ENCODE assay signal across 19 cellular contexts in genomic region chr12:65755596-65755978, GRCh38.
"Had no signal": no experiment of that assay in that cellular context is flagged by ENCODE, and none has a peak within 500 bp of the region (broad histone marks: within the 10 kb centered on the region; RNA-seq: fewer than 3 reads in every experiment).

No MANE protein-coding gene starts in this region.

- H3K36me3 ChIP-seq: gastroesophageal sphincter, heart right ventricle, left ventricle myocardium inferior, tibial artery had no signal

- H3K9me3 Mint-ChIP-seq: activated CD4-positive, alpha-beta T cell treated with anti-CD3 and anti-CD28 coated beads, Interleukin-2, amount 10 ng/mL, durations not matched to agents 24 days and 14 days; activated CD8-positive, alpha-beta T cell treated with anti-CD3 and anti-CD28 coated beads for 36 hours; activated naive CD8-positive, alpha-beta T cell treated with anti-CD3 and anti-CD28 coated beads, Interleukin-2, amount 10 ng/mL, durations not matched to agents 7 days and 5 days; activated T-helper 2 cell treated with anti-CD3 and anti-CD28 coated beads, Interferon-gamma antibody, Interleukin-2, Interleukin-4, amounts not matched to agents 10 μg/mL and 5 μg/mL and 100 μg/mL, durations not matched to agents 14 hours and 24 hours and 36 hours; naive thymus-derived CD4-positive, alpha-beta T cell had no signal

- H3K4me3 ChIP-seq: gastroesophageal sphincter, heart right ventricle, left ventricle myocardium inferior, mucosa of descending colon, tibial artery had no signal

- H3K4me1 ChIP-seq: gastroesophageal sphincter, heart right ventricle, left ventricle myocardium inferior, tibial artery had no signal

- H3K36me3 Mint-ChIP-seq: activated naive CD8-positive, alpha-beta T cell treated with anti-CD3 and anti-CD28 coated beads, Interleukin-2, amount 10 ng/mL, durations not matched to agents 7 days and 5 days; naive thymus-derived CD4-positive, alpha-beta T cell had no signal

- H3K27ac ChIP-seq: gastroesophageal sphincter, heart right ventricle, left ventricle myocardium inferior, tibial artery had no signal

- H3K27ac Mint-ChIP-seq: activated CD4-positive, alpha-beta T cell treated with anti-CD3 and anti-CD28 coated beads, Interleukin-2, amount 10 ng/mL, durations not matched to agents 24 days and 14 days; activated CD8-positive, alpha-beta T cell treated with anti-CD3 and anti-CD28 coated beads for 36 hours; activated naive CD8-positive, alpha-beta T cell treated with anti-CD3 and anti-CD28 coated beads, Interleukin-2, amount 10 ng/mL, durations not matched to agents 7 days and 5 days; activated T-helper 2 cell treated with anti-CD3 and anti-CD28 coated beads, Interferon-gamma antibody, Interleukin-2, Interleukin-4, amounts not matched to agents 10 μg/mL and 5 μg/mL and 100 μg/mL, durations not matched to agents 14 hours and 24 hours and 36 hours; naive thymus-derived CD4-positive, alpha-beta T cell had no signal

- DNase-seq: activated CD4-positive, alpha-beta T cell treated with anti-CD3 and anti-CD28 coated beads, Interleukin-2, amount 10 ng/mL, durations not matched to agents 24 days and 14 days; activated CD8-positive, alpha-beta T cell treated with anti-CD3 and anti-CD28 coated beads for 36 hours; activated naive CD4-positive, alpha-beta T cell treated with Interleukin-2 at 50 U/mL for 16 hours; activated naive CD8-positive, alpha-beta T cell treated with anti-CD3 and anti-CD28 coated beads, Interleukin-2, amount 10 ng/mL, durations not matched to agents 7 days and 5 days; activated T-cell treated with anti-CD3 and anti-CD28 coated beads, Interleukin-2, amount 50 U/mL, for 1 hour; cerebellar nuclear complex; effector CD8-positive, alpha-beta T cell; heart right ventricle; kidney glomerular epithelial cell; left ventricle myocardium inferior; mucosa of descending colon; naive thymus-derived CD4-positive, alpha-beta T cell; stimulated activated CD4-positive, alpha-beta T cell treated with anti-CD3 and anti-CD28 coated beads, Interleukin-12 subunit alpha, Interleukin-12 subunit beta, amount 100 ng/mL, for 4 hours; stimulated activated CD4-positive, alpha-beta T cell treated with anti-CD3 and anti-CD28 coated beads, Interleukin-1b, Interleukin-23, amount 100 ng/mL, for 48 hours; stimulated activated naive CD4-positive, alpha-beta T cell treated with Interleukin-2 at 50 U/mL for 16 hours; T1000; tibial artery had no signal

- H3K4me3 Mint-ChIP-seq: activated CD4-positive, alpha-beta T cell treated with anti-CD3 and anti-CD28 coated beads, Interleukin-2, amount 10 ng/mL, durations not matched to agents 24 days and 14 days; activated CD8-positive, alpha-beta T cell treated with anti-CD3 and anti-CD28 coated beads for 36 hours; activated naive CD8-positive, alpha-beta T cell treated with anti-CD3 and anti-CD28 coated beads, Interleukin-2, amount 10 ng/mL, durations not matched to agents 7 days and 5 days; naive thymus-derived CD4-positive, alpha-beta T cell had no signal

- H3K9me3 ChIP-seq: gastroesophageal sphincter, heart right ventricle, left ventricle myocardium inferior, mucosa of descending colon, tibial artery had no signal
